ENCODE assay signal across 8 cellular contexts in genomic region chr14:88793259-88793625, GRCh38. TPM values are rescaled to one million over a fixed set of nuclear protein-coding genes. Genes with fewer than 3 reads are reported as not detected.
A peak's percentile ranks its signal among the peaks of the same experiment; 100 is the strongest.
DNase-seq lines count a peak whose midpoint lies in the region; ATAC-seq and TF ChIP-seq lines count a peak whose summit lies in the region.

No MANE protein-coding gene starts in this region.

- ATAC-seq in PC-3, result no peak
- ATAC-seq in left lobe of liver, result no peak
- ATAC-seq in GM21737 (IDR thresholded peaks at IDR 0.05; ENCODE audit: unreplicated experiment), result no peak
- ATAC-seq in HG03354 (IDR thresholded peaks at IDR 0.05; ENCODE audit: poor library complexity, severe bottlenecking, unreplicated experiment), result no peak

- peak overlapping the region; percentile 91 for H2AFZ ChIP-seq in PC-3 (ENCODE audit: low read length)
- peak overlapping the region; percentile 98 for H2AFZ ChIP-seq in neuron (ENCODE audit: low read depth, low read length)

- H3K4me1 ChIP-seq in BLaER1 treated with 17β-estradiol and CSF1 and Interleukin-3, amounts not matched to agents 10 nM and 100 nM, result peaks cover 5 to 14% (median 10%) of the 10 kb centered on the region in 10 experiments; a peak in 12 of 20 replicates
- peaks cover 8% of the 10 kb centered on the region; the same call in 1 of the 2 replicates for H3K4me1 ChIP-seq in PC-3 (ENCODE audit: insufficient read depth, low read length)
- H3K4me1 ChIP-seq in neuron (ENCODE audit: insufficient read depth, low read length), result peaks cover 1% of the 10 kb centered on the region

- POLR2A ChIA-PET in PC-3 (lab: Charles Lee; ENCODE audit: unreplicated experiment), result no interaction called here

- intact Hi-C loops in PC-3 (cut with micrococcal nuclease), result loop anchor here (5.0 kb wide), 1 partner anchor 74 kb away; no protein-coding TSS in a partner anchor

- H3K27ac ChIP-seq in BLaER1 treated with 17β-estradiol and CSF1 and Interleukin-3, amounts not matched to agents 10 nM and 100 nM, result no peak overlapping the region
- no peak overlapping the region for H3K27ac ChIP-seq in PC-3 (ENCODE audit: low read length)

- H3F3A ChIP-seq in PC-3 (ENCODE audit: low read length, unreplicated experiment), result no peaks in the 10 kb centered on the region

- H3K79me2 ChIP-seq in PC-3 (ENCODE audit: low read length), result no peaks in the 10 kb centered on the region

- peak overlapping the region; percentile 60 to 80 (median 76); a peak in 21 of 22 replicates for H3K9ac ChIP-seq in BLaER1 treated with 17β-estradiol and CSF1 and Interleukin-3, amounts not matched to agents 10 nM and 100 nM
- H3K9ac ChIP-seq in PC-3 (ENCODE audit: low read length), result peak overlapping the region; percentile 40

- TSS peak; percentile 70 for BruUV-seq in PC-3 (replicated peaks; lab: Mats Ljungman, UMichigan)

- peak overlapping the region; percentile 63 to 80 (median 71) for H3K4me3 ChIP-seq in BLaER1 treated with 17β-estradiol and CSF1 and Interleukin-3, amounts not matched to agents 10 nM and 100 nM
- peak overlapping the region; percentile 86 for H3K4me3 ChIP-seq in PC-3 (ENCODE audit: low read length)
- H3K4me3 ChIP-seq in epithelial cell of esophagus (ENCODE audit: low read length), result peak overlapping the region; percentile 63
- peak overlapping the region; percentile 62 for H3K4me3 ChIP-seq in neuron (ENCODE audit: low read length)

- no peaks in the 10 kb centered on the region; a peak in 1 of 22 replicates for H4K20me1 ChIP-seq in BLaER1 treated with 17β-estradiol and CSF1 and Interleukin-3, amounts not matched to agents 10 nM and 100 nM
- no peaks in the 10 kb centered on the region for H4K20me1 ChIP-seq in PC-3 (ENCODE audit: low read length)

- no peaks in the 10 kb centered on the region for H3K36me3 ChIP-seq in BLaER1 treated with 17β-estradiol and CSF1 and Interleukin-3, amounts not matched to agents 10 nM and 100 nM
- H3K36me3 ChIP-seq in PC-3 (ENCODE audit: low read depth, low read length) (no peaks in the 10 kb centered on the region), neuron (ENCODE audit: insufficient read depth, low read length) (no peaks in the 10 kb centered on the region)

- DNase-seq in PC-3 (no peak), epithelial cell of esophagus (ENCODE audit: low read depth) (no peak), activated gamma-delta T cell treated with Interleukin-2 at 50 U/mL for 16 hours (no peak), left lobe of liver (ENCODE audit: low spot score) (no peak)

- peak overlapping the region; percentile 88 to 97 (median 93) for H3K4me2 ChIP-seq in BLaER1 treated with 17β-estradiol and CSF1 and Interleukin-3, amounts not matched to agents 10 nM and 100 nM
- H3K4me2 ChIP-seq in PC-3 (ENCODE audit: low read length), result peak overlapping the region; percentile 89

- peaks cover 26 to 38% (median 33%) of the 10 kb centered on the region in 11 experiments for H3K27me3 ChIP-seq in BLaER1 treated with 17β-estradiol and CSF1 and Interleukin-3, amounts not matched to agents 10 nM and 100 nM
- 0 out of 2 replicates have a peak, but pooled peaks cover 4% of the 10 kb centered on the region for H3K27me3 ChIP-seq in PC-3 (ENCODE audit: low read length)
- H3K27me3 ChIP-seq in neuron (ENCODE audit: insufficient read depth, low read length), result peaks cover 27% of the 10 kb centered on the region

- CTCF ChIA-PET in PC-3 (lab: Charles Lee), result interaction anchor here (0.6 to 1.6 kb wide), 2 partner anchors 126 to 181 kb away, joined by 4 to 7 read pairs; no protein-coding TSS in a partner anchor

- no peak for TF ChIP-seq CTCF in PC-3 (conservative IDR thresholded peaks at IDR 0.05; ENCODE audit: low read depth, low read length)
- no peak for TF ChIP-seq CTCF in epithelial cell of esophagus (IDR thresholded peaks at IDR 0.05; ENCODE audit: insufficient read depth, low read depth, low read length, missing control alignments)

- H3K9me2 ChIP-seq in PC-3 (replicated peaks; ENCODE audit: low read length), result no peaks in the 10 kb centered on the region

- H3K9me3 ChIP-seq in BLaER1 treated with 17β-estradiol and CSF1 and Interleukin-3, amounts not matched to agents 10 nM and 100 nM (replicated peaks in 1 of 11), result no peaks in the 10 kb centered on the region
- H3K9me3 ChIP-seq in PC-3 (ENCODE audit: low read length) (no peaks in the 10 kb centered on the region), neuron (ENCODE audit: low read length) (no peaks in the 10 kb centered on the region)

RNA-seq across cellular contexts. Expression of gene EML5, which starts 0.5 kb away (rescaled TPM):
- total RNA-seq in PC-3 (2014; rRNA removed) (0.66 and 0.86 TPM in 2 replicates), left lobe of liver (0.13 TPM)

RNA-seq across cellular contexts. Expression of gene TTC8, which starts 31.2 kb away (rescaled TPM):
- total RNA-seq in PC-3 (2014; rRNA removed) (12.6 and 24.8 TPM in 2 replicates), left lobe of liver (9.0 TPM)
